8 cellular contexts compared by ENCODE assay signal in genomic region chr11:827861-828167, GRCh38. TPM values are rescaled to one million over a fixed set of nuclear protein-coding genes. Genes with fewer than 3 reads are reported as not detected.
A peak's percentile ranks its signal among the peaks of the same experiment; 100 is the strongest.
DNase-seq lines count a peak whose midpoint lies in the region; ATAC-seq and TF ChIP-seq lines count a peak whose summit lies in the region.

TSS of gene CRACR2B (plus strand) at chr11:827919. CDS start at chr11:828608, 689 bp downstream.

- H3K4me3 Mint-ChIP-seq in central memory CD8-positive, alpha-beta T cell, result peak within 1 kb of the TSS; percentile 73

- no peak for DNase-seq in A673 (ENCODE audit: low spot score)
- no peak for DNase-seq in central memory CD8-positive, alpha-beta T cell (ENCODE audit: low spot score in 2 of 2)
- DNase-seq in HEK293T (ENCODE audit: extremely low spot score), result no peak
- DNase-seq in NAMALWA (ENCODE audit: low spot score), result no peak

- H3K4me3 ChIP-seq in A673 (ENCODE audit: low read depth, low read length, poor library complexity, severe bottlenecking) (peak within 1 kb of the TSS; percentile 35), mononuclear cell (ENCODE audit: low read length) (peak within 1 kb of the TSS; percentile 35)

- H3K27ac Mint-ChIP-seq in central memory CD8-positive, alpha-beta T cell (ENCODE audit: low read depth), result no peak within 1 kb of the TSS

- no peak for TF ChIP-seq CTCF in A673 (conservative IDR thresholded peaks at IDR 0.05; ENCODE audit: low read depth, low read length)

- no peaks in the 10 kb centered on the region for H3K9me3 ChIP-seq in A673 (ENCODE audit: low read depth, low read length, poor library complexity, severe bottlenecking)
- H3K9me3 ChIP-seq in mononuclear cell (ENCODE audit: low read depth, low read length), result no peaks in the 10 kb centered on the region

- peaks cover 4% of the 10 kb centered on the region for H3K36me3 ChIP-seq in A673 (ENCODE audit: insufficient read depth, low read length, poor library complexity, severe bottlenecking)

- peaks cover 16% of the 10 kb centered on the region for H3K4me1 Mint-ChIP-seq in central memory CD8-positive, alpha-beta T cell

- peaks cover 13% of the 10 kb centered on the region for H3K36me3 Mint-ChIP-seq in central memory CD8-positive, alpha-beta T cell (ENCODE audit: insufficient read depth)

- H3K4me1 ChIP-seq in A673 (ENCODE audit: insufficient read depth, low read length, poor library complexity, severe bottlenecking) (peaks cover 25% of the 10 kb centered on the region), mononuclear cell (ENCODE audit: insufficient read depth, low read length) (peaks cover 71% of the 10 kb centered on the region)

- no peaks in the 10 kb centered on the region for H3K9me3 Mint-ChIP-seq in central memory CD8-positive, alpha-beta T cell

- peak; percentile 20 for ATAC-seq in HG02885 (IDR thresholded peaks at IDR 0.05; ENCODE audit: poor library complexity, unreplicated experiment)
- ATAC-seq in central memory CD8-positive, alpha-beta T cell (replicated peaks; ENCODE audit: extremely low read depth, poor library complexity, severe bottlenecking), result no peak
- no peak for ATAC-seq in HG03108 (IDR thresholded peaks at IDR 0.05; ENCODE audit: unreplicated experiment)
- ATAC-seq in HG03196 (IDR thresholded peaks at IDR 0.05; ENCODE audit: unreplicated experiment), result no peak

- BruUV-seq in A673 (replicated peaks; lab: Mats Ljungman, UMichigan), result no TSS peak

- no peak within 1 kb of the TSS for H3K27ac ChIP-seq in A673 (ENCODE audit: low read depth, low read length, poor library complexity, severe bottlenecking)

- peaks cover 31% of the 10 kb centered on the region for H3K27me3 Mint-ChIP-seq in central memory CD8-positive, alpha-beta T cell

- CTCF ChIA-PET in A673 (lab: Charles Lee) (no interaction called here), HEK293T (lab: Yijun Ruan, JAX) (no interaction called here)

- intact Hi-C loops in A673 (cut with micrococcal nuclease; ENCODE audit: unreplicated experiment), result no loop called here

- H3K27me3 ChIP-seq in A673 (replicated peaks; ENCODE audit: insufficient read depth, low read depth, low read length, poor library complexity) (no peaks in the 10 kb centered on the region), mononuclear cell (ENCODE audit: insufficient read depth, low read length) (peaks cover 37% of the 10 kb centered on the region)

- POLR2A ChIA-PET in A673 (lab: Charles Lee; ENCODE audit: low non-redundant PET) (no interaction called here), HEK293T (lab: Yijun Ruan, JAX) (interaction anchor here (2.2 to 8.0 kb wide), 2 partner anchors 9 to 15 kb away, joined by 11 to 63 read pairs; partner anchors contain the start of genes PNPLA2, POLR2L and TSPAN4)

TF ChIP-seq in HEK293T, 16 proteins besides CTCF, POLR2A, EP300 and RAD21:
- TF ChIP-seq FOXK2 (IDR thresholded peaks at IDR 0.05) (no peak), TARDBP (IDR thresholded peaks at IDR 0.05) (no peak)

RNA-seq across cellular contexts. Expression of gene CRACR2B, which starts in this region (rescaled TPM):
- total RNA-seq in A673 (2021), result 0.90 and 1.1 TPM in 2 replicates
- total RNA-seq in mononuclear cell, result 0.84 TPM
